ENCODE assay signal across 10 cellular contexts in the genomic region with DNA sequence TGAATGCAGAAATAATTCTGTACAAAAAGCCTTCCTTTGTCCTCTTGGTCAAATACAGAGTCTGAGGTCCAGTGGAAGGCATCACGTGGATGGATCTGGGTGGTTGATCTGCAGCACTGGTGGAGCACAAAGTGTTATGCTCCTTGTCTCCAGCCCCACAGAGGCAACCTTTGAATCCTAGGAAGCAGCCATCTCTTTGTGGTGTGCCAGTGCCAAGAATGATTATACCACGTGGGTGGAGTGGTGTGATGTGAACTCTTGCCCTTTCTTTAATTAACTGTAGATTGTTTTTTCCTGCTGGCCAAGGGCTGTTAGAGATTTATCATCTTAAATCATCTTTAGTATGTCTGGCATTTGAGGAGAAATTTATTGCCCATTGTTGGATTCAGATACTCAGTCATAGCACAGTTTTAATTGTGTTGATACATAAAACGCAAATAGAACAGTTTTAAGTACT. TPM values are rescaled to one million over a fixed set of nuclear protein-coding genes. Genes with fewer than 3 reads are reported as not detected.
DNase-seq lines count a peak whose midpoint lies in the region; ATAC-seq and TF ChIP-seq lines count a peak whose summit lies in the region.
"Had no signal": no experiment of that assay in that cellular context is flagged by ENCODE, and none has a peak within 500 bp of the region (broad histone marks: within the 10 kb centered on the region; RNA-seq: fewer than 3 reads in every experiment).

No MANE protein-coding gene starts in this region.

- no peak for ATAC-seq in naive thymus-derived CD8-positive, alpha-beta T cell

- CTCF ChIA-PET in mammary epithelial cell (lab: Charles Lee; ENCODE audit: low non-redundant PET): no interaction called here

- H3K4me1 ChIP-seq in mammary epithelial cell (ENCODE audit: insufficient read depth, low read length): peaks cover 6% of the 10 kb centered on the region

- intact Hi-C loops in mammary epithelial cell (cut with micrococcal nuclease): no loop called here

- no peaks in the 10 kb centered on the region for H3K27me3 Mint-ChIP-seq in naive thymus-derived CD8-positive, alpha-beta T cell

- no peak for TF ChIP-seq CTCF in mammary epithelial cell (conservative IDR thresholded peaks at IDR 0.05 in 1 of 2, IDR thresholded peaks at IDR 0.05 in 1 of 2; ENCODE audit: extremely low read depth in 1 of 2, insufficient read depth in 1 of 2, low read depth in 1 of 2, low read length in 2 of 2)

- no peak overlapping the region for H3K4me2 ChIP-seq in mammary epithelial cell (ENCODE audit: insufficient read depth, low read depth, low read length)
- H3K4me2 ChIP-seq: KMS-11 had no signal

- in situ Hi-C loops in Caki2 (cut with HindIII; ENCODE audit: low pct_unique_long_range_greater_than_20kb, low sequenced_read_pairs) (no loop called here), mammary epithelial cell (cut with MboI; ENCODE audit: low sequenced_read_pairs in 2 of 2) (no loop called here)

- H3K4me3 Mint-ChIP-seq in naive thymus-derived CD8-positive, alpha-beta T cell: no peak overlapping the region

- POLR2A ChIA-PET in naive thymus-derived CD8-positive, alpha-beta T cell (lab: Charles Lee): no interaction called here

- peaks cover 4% of the 10 kb centered on the region for H3K79me2 ChIP-seq in mammary epithelial cell (ENCODE audit: insufficient read depth, low read length)

- H2AFZ ChIP-seq in mammary epithelial cell (ENCODE audit: low read depth, low read length): no peak overlapping the region

- 12% methylated on average over 3 of the region's 3 CpGs for WGBS in mammary epithelial cell (ENCODE audit: low coverage, missing lambda C conversion rate)

- no peak overlapping the region for H3K9ac ChIP-seq in mammary epithelial cell (ENCODE audit: insufficient read depth, low read length)
- H3K9ac ChIP-seq: KMS-11 had no signal

- no peaks in the 10 kb centered on the region for H3K9me3 Mint-ChIP-seq in naive thymus-derived CD8-positive, alpha-beta T cell

- no peak overlapping the region for H3K27ac ChIP-seq in mammary epithelial cell (ENCODE audit: insufficient read depth, low read depth, low read length)
- H3K27ac ChIP-seq: KMS-11 had no signal

- no peak overlapping the region for H3K4me3 ChIP-seq in mammary epithelial cell (replicated peaks in 1 of 3; ENCODE audit: insufficient read depth in 1 of 3, low read depth in 2 of 3, low read length in 3 of 3)

- DNase-seq in Caki2 (ENCODE audit: low read depth) (peak; percentile 80), NCI-H1105 treated with DMSO at 0.1 percent for 48 hours (lab: John Stamatoyannopoulos, UW) (peak; percentile 44), mammary epithelial cell (peak; percentile 21), lung microvascular endothelial cell (ENCODE audit: low read depth in 2 of 2) (peak; percentile 72 to 94), RPMI8226 (no peak)
- no peak for DNase-seq in activated effector memory CD4-positive, alpha-beta T cell treated with anti-CD3 and anti-CD28 coated beads, Interleukin-2, amount 50 U/mL, for 16 hours
- no peak for DNase-seq in naive thymus-derived CD8-positive, alpha-beta T cell
- no peak for DNase-seq in stimulated activated CD4-positive, alpha-beta T cell treated with anti-CD3 and anti-CD28 coated beads, Interleukin-4, amount 100 ng/mL, for 1 hour
- DNase-seq: cerebellar nuclear complex had no signal

- H3K4me1 Mint-ChIP-seq in naive thymus-derived CD8-positive, alpha-beta T cell: peaks cover 9 to 41% (median 28%) of the 10 kb centered on the region in 4 donors

- H3K27ac Mint-ChIP-seq in naive thymus-derived CD8-positive, alpha-beta T cell: no peak overlapping the region

- dilution Hi-C loops in mammary epithelial cell (cut with HindIII; ENCODE audit: low sequenced_read_pairs): no loop called here

- no TSS peak for BruUV-seq in mammary epithelial cell (replicated peaks; lab: Mats Ljungman, UMichigan)

- no peaks in the 10 kb centered on the region for H4K20me1 ChIP-seq in mammary epithelial cell (ENCODE audit: insufficient read depth, low read length)

- no peaks in the 10 kb centered on the region for H3K27me3 ChIP-seq in mammary epithelial cell (ENCODE audit: insufficient read depth, low read length)

- no peaks in the 10 kb centered on the region for H3K9me3 ChIP-seq in mammary epithelial cell (replicated peaks; ENCODE audit: insufficient read depth, low read length)

- H3K36me3 ChIP-seq in mammary epithelial cell (ENCODE audit: insufficient read depth, low read length): no peaks in the 10 kb centered on the region

- peaks cover 4 to 44% (median 21%) of the 10 kb centered on the region in 3 donors for H3K36me3 Mint-ChIP-seq in naive thymus-derived CD8-positive, alpha-beta T cell

RNA-seq across cellular contexts. Expression of a gene that starts 31.1 kb away (rescaled TPM):
- total RNA-seq in Caki2 (2014; rRNA removed; shearing (Covaris generic); ENCODE audit: low replicate concordance): 25.9 and 36.1 TPM in 2 replicates
- 10 to 100 TPM; 29.0 to 29.1 TPM for total RNA-seq in mammary epithelial cell
- polyA plus RNA-seq in mammary epithelial cell: 10.5 TPM
- 55.3 TPM for polyA minus RNA-seq in mammary epithelial cell
- total RNA-seq in lung microvascular endothelial cell: 23.8 and 38.5 TPM in 2 replicates
- 10 to 100 TPM; 44.4 to 48.0 TPM for total RNA-seq in naive thymus-derived CD8-positive, alpha-beta T cell
- polyA plus RNA-seq in naive thymus-derived CD8-positive, alpha-beta T cell: 10 to 100 TPM in 2 of 3 donors, 1 to 10 TPM in 1; 9.4 to 16.5 (median 13.5) TPM

Comparison
In these comparisons a context has a peak if more than half of its experiments do, and no peak if none do; other contexts are left out.
1. DNase-seq: peak in Caki2 (single experiment), NCI-H1105 treated with DMSO at 0.1 percent for 48 hours (single experiment), mammary epithelial cell (single experiment) and lung microvascular endothelial cell (2 of 2); none in activated effector memory CD4-positive, alpha-beta T cell treated with anti-CD3 and anti-CD28 coated beads, Interleukin-2, amount 50 U/mL, for 16 hours (single experiment), naive thymus-derived CD8-positive, alpha-beta T cell (0 of 10), RPMI8226 (single experiment) and stimulated activated CD4-positive, alpha-beta T cell treated with anti-CD3 and anti-CD28 coated beads, Interleukin-4, amount 100 ng/mL, for 1 hour (single experiment).